16 cellular contexts compared by ENCODE assay signal in the genomic region with DNA sequence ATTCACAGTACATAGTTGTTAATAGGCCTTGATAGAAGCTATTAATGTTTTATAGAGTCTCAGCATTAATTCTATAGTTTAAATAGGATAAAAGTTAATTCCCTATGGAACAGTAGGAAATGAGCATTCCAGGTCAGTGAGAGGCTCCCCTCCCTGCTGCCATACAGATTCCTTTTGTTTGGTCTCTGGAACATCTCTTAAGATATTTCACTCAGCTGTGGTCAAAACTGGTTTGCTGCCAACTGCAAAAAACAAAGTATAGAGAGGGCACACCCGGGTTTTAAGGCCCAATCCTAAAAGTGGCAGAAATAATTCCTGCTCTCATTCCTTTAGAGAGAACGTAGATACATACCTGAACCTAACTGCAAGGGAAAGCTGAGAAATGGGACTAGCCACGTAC. TPM values are rescaled to one million over a fixed set of nuclear protein-coding genes. Genes with fewer than 3 reads are reported as not detected.
DNase-seq lines count a peak whose midpoint lies in the region; ATAC-seq and TF ChIP-seq lines count a peak whose summit lies in the region.
"Had no signal": no experiment of that assay in that cellular context is flagged by ENCODE, and none has a peak within 500 bp of the region (broad histone marks: within the 10 kb centered on the region; RNA-seq: fewer than 3 reads in every experiment).

No MANE protein-coding gene starts in this region.

- H3K27me3 ChIP-seq in H7 (ENCODE audit: control insufficient read depth, insufficient read depth, low read length) (no peaks in the 10 kb centered on the region), upper lobe of left lung (no peaks in the 10 kb centered on the region)

- H3K36me3 ChIP-seq in H7 (replicated peaks; ENCODE audit: control insufficient read depth, insufficient read depth, low read length), result no peaks in the 10 kb centered on the region
- no peaks in the 10 kb centered on the region for H3K36me3 ChIP-seq in upper lobe of left lung
- H3K36me3 ChIP-seq: thoracic aorta had no signal

- H3K27ac ChIP-seq in upper lobe of left lung, result peak overlapping the region in 1 of 4 donors; percentile 17
- H3K27ac ChIP-seq: A549, RWPE1, thoracic aorta had no signal

- no peak for TF ChIP-seq CTCF in upper lobe of left lung (IDR thresholded peaks at IDR 0.05)

- 52 to 57% methylated on average over 3 of the region's 3 CpGs for WGBS in upper lobe of left lung, 2 donors

- TF ChIP-seq POLR2A in upper lobe of left lung (IDR thresholded peaks at IDR 0.05), result no peak

- peaks cover 14 to 25% (median 18%) of the 10 kb centered on the region in 4 donors for H3K4me1 ChIP-seq in upper lobe of left lung

- no peaks in the 10 kb centered on the region for H3K9me3 ChIP-seq in upper lobe of left lung
- H3K9me3 ChIP-seq: A549, thoracic aorta had no signal

- H3K4me3 ChIP-seq in H7 (ENCODE audit: insufficient read depth, low read depth, low read length) (no peak overlapping the region), upper lobe of left lung (no peak overlapping the region)
- H3K4me3 ChIP-seq: A549, lung, thoracic aorta had no signal

- TF ChIP-seq EP300 in upper lobe of left lung (IDR thresholded peaks at IDR 0.05), result no peak

- DNase-seq in A172 (ENCODE audit: low spot score), result peak; percentile 10
- peak; percentile 20 for DNase-seq in HT1080 (ENCODE audit: low read depth)
- peak; percentile 71 for DNase-seq in amniotic epithelial cell (ENCODE audit: low read depth)
- DNase-seq in fibroblast of the conjunctiva (ENCODE audit: low read depth), result peak; percentile 10
- no peak for DNase-seq in H7
- no peak for DNase-seq in activated CD4-positive, CD25-positive, alpha-beta regulatory T cell treated with anti-CD3 and anti-CD28 coated beads, Interleukin-2, amount 50 U/mL, for 72 hours
- DNase-seq in upper lobe of left lung, result no peak
- DNase-seq in SW 1271 (lab: John Stamatoyannopoulos, UW), result no peak
- DNase-seq: activated naive CD4-positive, alpha-beta T cell treated with anti-CD3 and anti-CD28 coated beads, Interleukin-2, amount 10 ng/mL, durations not matched to agents 7 days and 5 days; COR-L47; NCI-H146; NCI-H748 treated with DMSO at 0.1 percent for 48 hours had no signal

- no peak for ATAC-seq in upper lobe of left lung (ENCODE audit: low FRiP score in 2 of 2)
- ATAC-seq: A549 had no signal

RNA-seq across cellular contexts. Expression of gene MDFIC, which starts 51.3 kb away (rescaled TPM):
- total RNA-seq in A172 (2014; rRNA removed; shearing (Covaris generic)), result 25.2 and 37.7 TPM in 2 replicates
- 32.5 and 33.3 TPM in 2 replicates for total RNA-seq in HT1080 (2014; rRNA removed; shearing (Covaris generic))
- 18.3 and 21.4 TPM in 2 replicates for polyA plus RNA-seq in HT1080 (2015; cell fraction: cytosol; rRNA removed)
- 8.2 and 10.9 TPM in 2 replicates for polyA plus RNA-seq in HT1080 (2015; cell fraction: nucleus; rRNA removed)
- total RNA-seq in H7 (2014; rRNA removed; shearing (Covaris generic)), result 14.4 and 16.8 TPM in 2 replicates
- 10 to 100 TPM; 13.8 to 63.9 (median 31.8) TPM for total RNA-seq in upper lobe of left lung

Comparison
In these comparisons a context has a peak if more than half of its experiments do, and no peak if none do; other contexts are left out.
1. DNase-seq: peak in A172 (single experiment), HT1080 (single experiment), amniotic epithelial cell (single experiment) and fibroblast of the conjunctiva (single experiment); none in H7 (single experiment), activated CD4-positive, CD25-positive, alpha-beta regulatory T cell treated with anti-CD3 and anti-CD28 coated beads, Interleukin-2, amount 50 U/mL, for 72 hours (single experiment), upper lobe of left lung (0 of 2) and SW 1271 (0 of 2).